Comparison of ENCODE assay signal across 8 cellular contexts in the genomic region with DNA sequence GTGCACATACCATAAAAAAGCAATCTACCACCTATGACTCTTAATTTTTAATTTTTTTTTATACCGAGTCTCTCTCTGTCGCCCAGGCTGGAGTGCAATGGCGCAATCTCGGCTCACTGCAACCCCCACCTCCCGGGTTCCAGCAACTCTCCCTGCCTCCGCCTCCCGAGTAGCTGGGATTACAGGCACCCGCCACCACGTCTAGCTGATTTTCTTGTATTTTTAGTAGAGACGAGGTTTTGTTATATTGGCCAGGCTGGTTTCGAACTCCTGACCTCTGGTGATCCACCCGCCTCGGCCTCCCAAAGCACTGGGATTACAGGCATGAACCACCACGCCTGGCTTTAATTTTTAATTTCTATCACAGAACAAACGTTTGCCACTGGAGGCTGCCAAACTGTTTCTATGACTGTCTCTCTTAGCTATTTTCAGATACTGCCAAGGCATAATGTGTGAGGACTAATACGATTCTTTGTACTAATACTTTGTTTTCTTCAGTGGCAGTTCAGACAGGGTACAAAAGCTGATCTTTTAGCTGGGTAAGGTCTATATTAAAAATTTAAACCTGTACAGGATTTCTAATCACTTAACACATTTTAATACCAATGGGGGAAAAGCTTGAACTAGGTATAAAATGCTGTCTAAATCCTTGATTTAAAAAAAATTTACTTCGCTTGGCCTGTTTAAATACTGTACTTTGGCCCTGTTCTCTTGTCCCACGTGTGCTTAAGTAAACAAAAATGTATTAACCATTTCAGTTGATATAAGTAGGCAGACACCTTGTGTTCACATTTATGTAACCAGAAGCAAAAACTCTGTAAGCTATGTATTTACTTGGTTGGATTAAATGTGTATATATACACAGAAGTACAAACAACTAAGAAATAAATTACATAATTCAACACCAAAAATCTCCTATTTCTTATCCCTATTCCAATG. TPM values are rescaled to one million over a fixed set of nuclear protein-coding genes. Genes with fewer than 3 reads are reported as not detected.
A peak's percentile ranks its signal among the peaks of the same experiment; 100 is the strongest.
DNase-seq lines count a peak whose midpoint lies in the region; ATAC-seq, FAIRE-seq and TF ChIP-seq lines count a peak whose summit lies in the region.

No MANE protein-coding gene starts in this region.

- H3K27me3 Mint-ChIP-seq in GM23338 (ENCODE audit: insufficient read depth, low read depth, poor library complexity), result peaks cover 4% of the 10 kb centered on the region

- H3K27me3 ChIP-seq in GM23338 (ENCODE audit: insufficient read depth), result no peaks in the 10 kb centered on the region
- H3K27me3 ChIP-seq in adipocyte (replicated peaks; ENCODE audit: control insufficient read depth, insufficient read depth, low read length), result no peaks in the 10 kb centered on the region
- H3K27me3 ChIP-seq in HepG2 (ENCODE audit: control insufficient read depth in 1 of 2, insufficient read depth in 2 of 2, low read length in 2 of 2), result no peaks in the 10 kb centered on the region; a peak in 3 of 5 replicates

- peaks cover 19% of the 10 kb centered on the region for H3K36me3 Mint-ChIP-seq in GM23338 (ENCODE audit: low read depth)

- no peak overlapping the region for H2AFZ ChIP-seq in GM23338
- no peak overlapping the region for H2AFZ ChIP-seq in HepG2 (ENCODE audit: low read length)

- in situ Hi-C loops in HepG2 (cut with HindIII; ENCODE audit: extremely low pct_ligation_motif_present, low pct_unique_long_range_greater_than_20kb), result no loop called here

- H3K9me2 ChIP-seq in GM23338 (ENCODE audit: insufficient read depth), result no peaks in the 10 kb centered on the region

- H3K4me1 Mint-ChIP-seq in GM23338, result peaks cover 36% of the 10 kb centered on the region; the same call in 2 of the 3 replicates

- TF ChIP-seq RAD21 in A549 (conservative IDR thresholded peaks at IDR 0.05 in 1 of 2, IDR thresholded peaks at IDR 0.05 in 1 of 2) (no peak), HepG2 (CRISPR knock-in tag; IDR thresholded peaks at IDR 0.05) (no peak)

- WGBS in A549 (ENCODE audit: missing lambda C conversion rate), result 31% methylated on average over 18 of the region's 18 CpGs
- 13% methylated on average over 18 of the region's 18 CpGs for WGBS in HepG2 (ENCODE audit: low lambda C conversion rate)

- no peak for TF ChIP-seq EP300 in A549 (IDR thresholded peaks at IDR 0.05)
- no peak; a peak in 1 of 4 replicates for TF ChIP-seq EP300 in HepG2 (IDR thresholded peaks at IDR 0.05; ENCODE audit: low read depth in 2 of 2, low read length in 2 of 2)
- TF ChIP-seq EP300 in HepG2 (CRISPR knock-in tag; IDR thresholded peaks at IDR 0.05; ENCODE audit: borderline replicate concordance), result no peak

- no peaks in the 10 kb centered on the region for H3K36me3 ChIP-seq in GM23338 (ENCODE audit: insufficient read depth)
- H3K36me3 ChIP-seq in adipocyte (ENCODE audit: control insufficient read depth, insufficient read depth, low read length, severe bottlenecking), result no peaks in the 10 kb centered on the region
- H3K36me3 ChIP-seq in HepG2 (replicated peaks in 1 of 2; ENCODE audit: control insufficient read depth in 1 of 2, insufficient read depth in 2 of 2, low read length in 2 of 2), result no peaks in the 10 kb centered on the region

- POLR2A ChIA-PET in A549 (lab: Yijun Ruan, JAX), result no interaction called here
- POLR2A ChIA-PET in HepG2 (lab: Yijun Ruan, JAX), result interaction anchor here (1.2 to 1.9 kb wide), 4 partner anchors 18 to 527 kb away, joined by 4 to 5 read pairs (median 4); partner anchors contain the start of genes ABHD18, LARP1B and MFSD8

- H3K9me3 ChIP-seq in A549 (no peaks in the 10 kb centered on the region), adipocyte (ENCODE audit: control insufficient read depth, low read length) (no peaks in the 10 kb centered on the region), HepG2 (ENCODE audit: low read length) (no peaks in the 10 kb centered on the region)

- H3K79me2 ChIP-seq in GM23338 (replicated peaks; ENCODE audit: insufficient read depth), result peaks cover 68% of the 10 kb centered on the region
- peaks cover 68% of the 10 kb centered on the region for H3K79me2 ChIP-seq in HepG2 (ENCODE audit: insufficient read depth, low read length)

- H3K27ac Mint-ChIP-seq in GM23338, result no peak overlapping the region; the same call in 1 of the 2 replicates

- intact Hi-C loops in HepG2 (cut with micrococcal nuclease; ENCODE audit: unreplicated experiment), result loop anchor here (2.0 to 10.0 kb wide), 5 partner anchors 17 to 527 kb away; partner anchors contain the start of genes ABHD18, LARP1B and MFSD8

- H3K9ac ChIP-seq in adipocyte (ENCODE audit: low read length) (peak overlapping the region; percentile 95), HepG2 (ENCODE audit: insufficient read depth, low read depth, low read length) (peak overlapping the region; percentile 75)

- H3F3A ChIP-seq in GM23338 (replicated peaks; ENCODE audit: low read depth), result peaks cover 6% of the 10 kb centered on the region; the same call in 1 of the 2 replicates

- TF ChIP-seq CTCF in A549 (IDR thresholded peaks at IDR 0.05) (no peak), GM23338 (conservative IDR thresholded peaks at IDR 0.05; ENCODE audit: low read depth in 2 of 2) (no peak), HepG2 (CRISPR knock-in tag; IDR thresholded peaks at IDR 0.05) (no peak)

- no peaks in the 10 kb centered on the region for H3K9me3 Mint-ChIP-seq in GM23338

- H4K20me1 ChIP-seq in GM23338 (replicated peaks; ENCODE audit: insufficient read depth) (peaks cover 17% of the 10 kb centered on the region; the same call in 1 of the 2 replicates), HepG2 (ENCODE audit: insufficient read depth, low read length) (no peaks in the 10 kb centered on the region; the same call in 1 of the 2 replicates)

- CTCF ChIA-PET in A549 (lab: Yijun Ruan, JAX) (interaction anchor here (0.8 to 1.3 kb wide), 2 partner anchors 142 to 516 kb away, joined by 3 read pairs; no protein-coding TSS in a partner anchor), HepG2 (lab: Yijun Ruan, JAX; ENCODE audit: low intra/inter-chr PET ratio, low total read pairs) (no interaction called here)

- BruUV-seq in HepG2 (replicated peaks; lab: Mats Ljungman, UMichigan), result no TSS peak

- TF ChIP-seq POLR2A in A549 (IDR thresholded peaks at IDR 0.05; ENCODE audit: low read length) (no peak), HepG2 (IDR thresholded peaks at IDR 0.05; ENCODE audit: insufficient read depth in 1 of 2, low read depth in 2 of 2, low read length in 2 of 2) (no peak)

- no peak for FAIRE-seq in A549 (lab: Jason Lieb, UNC)
- FAIRE-seq in HepG2 (lab: Jason Lieb, UNC), result peak; percentile 70

- ATAC-seq in A549 (no peak), GM23338 (no peak), HepG2 (0 out of 3 replicates have a peak, but pooled peaks have one; percentile 10), HG03045 (IDR thresholded peaks at IDR 0.05; ENCODE audit: unreplicated experiment) (no peak), GM21619 (IDR thresholded peaks at IDR 0.05; ENCODE audit: unreplicated experiment) (no peak)

- peak overlapping the region; percentile 80 for H3K4me3 Mint-ChIP-seq in GM23338

- DNase-seq in A549 (ENCODE audit: low read depth in 1 of 2, low spot score in 1 of 2), result peak in 1 of 2 experiments; percentile 45
- DNase-seq in GM23338 (ENCODE audit: low spot score), result no peak
- peak; percentile 44 for DNase-seq in adipocyte (ENCODE audit: low read depth)
- DNase-seq in HepG2 (ENCODE audit: low spot score), result peak; percentile 82
- DNase-seq in COLO829 (ENCODE audit: low spot score), result no peak
- no peak for DNase-seq in GF-D8 (lab: John Stamatoyannopoulos, UW)

- H3K27ac ChIP-seq in A549 (peak overlapping the region; percentile 93 to 99), GM23338 (ENCODE audit: low read depth) (no peak overlapping the region), HepG2 (ENCODE audit: extremely low read length, insufficient read depth, low read length) (peak overlapping the region; percentile 91)

- peak overlapping the region; percentile 79 for H3K4me3 ChIP-seq in A549
- H3K4me3 ChIP-seq in GM23338, result peak overlapping the region; percentile 95
- peak overlapping the region; percentile 89 for H3K4me3 ChIP-seq in adipocyte (ENCODE audit: low read length)
- H3K4me3 ChIP-seq in HepG2 (replicated peaks in 1 of 3; ENCODE audit: insufficient read depth in 1 of 3, low read depth in 2 of 3, low read length in 3 of 3), result peak overlapping the region; percentile 94 to 98 (median 95)

- H3K4me1 ChIP-seq in A549 (peaks cover 44% of the 10 kb centered on the region), GM23338 (ENCODE audit: insufficient read depth) (peaks cover 13% of the 10 kb centered on the region), adipocyte (ENCODE audit: control insufficient read depth, insufficient read depth, low read length) (peaks cover 34% of the 10 kb centered on the region), HepG2 (ENCODE audit: insufficient read depth, low read length) (peaks cover 59% of the 10 kb centered on the region)

- H3K4me2 ChIP-seq in A549 (peak overlapping the region; percentile 72), GM23338 (peak overlapping the region; percentile 82), HepG2 (ENCODE audit: low read depth, low read length) (peak overlapping the region; percentile 69)

RNA-seq across cellular contexts. Expression of gene PGRMC2, which starts 2.3 kb away (rescaled TPM):
- polyA plus RNA-seq in A549 (2011; rRNA removed) (48.1 and 48.2 TPM in 2 replicates), A549 (2017; fragmentation: RNase III; extraction: RNeasy Plus Mini Kit Qiagen cat#74134 plus additional on column Dnase treatment) (105 to 128 TPM (median 124 TPM) in 3 replicates), GM23338 (2016; fragmentation: Nextera tagmentation; extraction: Ambion mirVana) (33.7 and 40.2 TPM in 2 replicates), HepG2 (2011; rRNA removed) (15.4 and 16.0 TPM in 2 replicates)
- 19.2 and 21.0 TPM in 2 replicates for polyA plus RNA-seq in A549 (2012; cell fraction: cytosol; rRNA removed)
- 5.0 and 7.3 TPM in 2 replicates for polyA plus RNA-seq in A549 (2012; cell fraction: nucleus; rRNA removed)
- polyA minus RNA-seq in A549 (2011; rRNA and poly(A)+ RNA removed), result 4.4 and 5.9 TPM in 2 replicates
- 61.9 and 74.5 TPM in 2 replicates for total RNA-seq in GM23338 (2014; rRNA removed; shearing (Covaris generic))
- total RNA-seq in HepG2 (2016; rRNA removed; fragmentation: Illumina TruSeq; extraction: Trizol), result 19.8 and 27.2 TPM in 2 replicates
- total RNA-seq in HepG2 (2016; cell fraction: cytosol; rRNA removed; fragmentation: Illumina TruSeq; extraction: Trizol; ENCODE audit: low read depth), result 5.6 and 7.3 TPM in 2 replicates
- 18.8 and 21.0 TPM in 2 replicates for total RNA-seq in HepG2 (2016; cell fraction: insoluble cytoplasmic fraction; rRNA removed; fragmentation: Illumina TruSeq; extraction: Trizol)
- 22.0 and 23.6 TPM in 2 replicates for total RNA-seq in HepG2 (2016; cell fraction: membrane; rRNA removed; fragmentation: Illumina TruSeq; extraction: Trizol)
- total RNA-seq in HepG2 (2016; cell fraction: nucleus; rRNA removed; fragmentation: Illumina TruSeq; extraction: Trizol), result 38.9 and 41.1 TPM in 2 replicates
- 5.6 and 9.7 TPM in 2 replicates for polyA plus RNA-seq in HepG2 (2011; cell fraction: cytosol; rRNA removed)
- polyA plus RNA-seq in HepG2 (2011; cell fraction: nucleus; rRNA removed), result 3.3 and 5.9 TPM in 2 replicates
- 88.6 and 121 TPM in 2 replicates for polyA plus RNA-seq in HepG2 (2012)
- 16.7 and 17.1 TPM in 2 replicates for polyA plus RNA-seq in HepG2 (2016; cell fraction: cytosol; fragmentation: Illumina TruSeq; extraction: Trizol; ENCODE audit: low read depth)
- polyA plus RNA-seq in HepG2 (2016; cell fraction: insoluble cytoplasmic fraction; fragmentation: Illumina TruSeq; extraction: Trizol; ENCODE audit: low read depth), result 56.1 and 64.1 TPM in 2 replicates
- 31.4 and 36.4 TPM in 2 replicates for polyA plus RNA-seq in HepG2 (2016; cell fraction: membrane; fragmentation: Illumina TruSeq; extraction: Trizol; ENCODE audit: low read depth)
- 142 and 152 TPM in 2 replicates for polyA plus RNA-seq in HepG2 (2016; cell fraction: nucleus; fragmentation: Illumina TruSeq; extraction: Trizol; ENCODE audit: insufficient read depth, low read depth)
- 2.3 TPM in 2 replicates for polyA minus RNA-seq in HepG2 (2011; rRNA and poly(A)+ RNA removed; ENCODE audit: low replicate concordance)
- polyA minus RNA-seq in HepG2 (2011; cell fraction: cytosol; rRNA and poly(A)+ RNA removed), result 9.8 and 11.8 TPM in 2 replicates
- 6.7 and 10.9 TPM in 2 replicates for polyA minus RNA-seq in HepG2 (2011; cell fraction: nucleus; rRNA and poly(A)+ RNA removed)

Comparison
In these comparisons a context has a peak if more than half of its experiments do, and no peak if none do; other contexts are left out.
1. DNase-seq: peak in adipocyte (single experiment) and HepG2 (single experiment); none in GM23338 (single experiment), COLO829 (single experiment) and GF-D8 (single experiment).
2. Of the 38 proteins assayed by ChIP-seq in both HepG2 and A549: peak only in HepG2: BHLHE40, CHD4 and KDM1A; only in A549: none; in both: MAX and USF2; in neither: 28; mixed calls (peak in some experiments, not most) for 5.
3. Peak in every context shown above with its lines, with median percentiles within 50 percentile points of each other: H3K4me2 ChIP-seq and H3K4me3 ChIP-seq.